Comparison of ENCODE assay signal across 2 cellular contexts in genomic region chr13:51814825-51815650, GRCh38.
TF ChIP-seq lines count a peak whose summit lies in the region.

No MANE protein-coding gene starts in this region.

TF ChIP-seq in GM12891, 5 proteins besides CTCF, POLR2A, EP300 and RAD21 (continued from another document):
- TF ChIP-seq POLR2AphosphoS5 (IDR thresholded peaks at IDR 0.05; ENCODE audit: low read depth, low read length), result no peak
- TF ChIP-seq SPI1 (IDR thresholded peaks at IDR 0.05; ENCODE audit: low read depth, low read length), result no peak

TF ChIP-seq in GM12878, 131 proteins besides CTCF, POLR2A, EP300 and RAD21 (continued from another document and continues in another):
- TF ChIP-seq PAX8 (IDR thresholded peaks at IDR 0.05) (no peak), YBX1 (IDR thresholded peaks at IDR 0.05) (no peak), POLR2AphosphoS2 (IDR thresholded peaks at IDR 0.05; ENCODE audit: low read depth, low read length) (no peak), ZSCAN29 (IDR thresholded peaks at IDR 0.05) (no peak), BHLHE40 (IDR thresholded peaks at IDR 0.05; ENCODE audit: borderline replicate concordance in 1 of 2, low read depth in 2 of 2, low read length in 1 of 2) (no peak), MYC (IDR thresholded peaks at IDR 0.05; ENCODE audit: insufficient read depth, insufficient read length, insufficient replicate concordance, low read length, severe bottlenecking) (no peak), NFXL1 (IDR thresholded peaks at IDR 0.05; ENCODE audit: borderline replicate concordance) (no peak), SMC3 (IDR thresholded peaks at IDR 0.05; ENCODE audit: borderline replicate concordance, low read length) (peak; percentile 84), IRF5 (IDR thresholded peaks at IDR 0.05; ENCODE audit: borderline replicate concordance) (no peak), MTA3 (IDR thresholded peaks at IDR 0.05; ENCODE audit: borderline replicate concordance, low read length) (no peak), EGR1 (IDR thresholded peaks at IDR 0.05; ENCODE audit: borderline replicate concordance in 1 of 2, low read depth in 2 of 2, low read length in 2 of 2) (no peak), ELK1 (IDR thresholded peaks at IDR 0.05; ENCODE audit: low read depth, low read length) (no peak), SUPT20H (IDR thresholded peaks at IDR 0.05; ENCODE audit: borderline replicate concordance, control insufficient read depth, low read depth, low read length) (no peak), FOXM1 (IDR thresholded peaks at IDR 0.05; ENCODE audit: low read depth, low read length) (no peak), HDGF (IDR thresholded peaks at IDR 0.05) (no peak), MTA2 (IDR thresholded peaks at IDR 0.05; ENCODE audit: low read depth) (no peak), RBBP5 (conservative IDR thresholded peaks at IDR 0.05) (no peak), ZBED1 (IDR thresholded peaks at IDR 0.05; ENCODE audit: borderline replicate concordance) (no peak), FOXK2 (IDR thresholded peaks at IDR 0.05) (no peak), HDAC2 (IDR thresholded peaks at IDR 0.05) (no peak), CREB1 (IDR thresholded peaks at IDR 0.05; ENCODE audit: low read depth) (no peak), YY1 (IDR thresholded peaks at IDR 0.05; ENCODE audit: low read depth, low read length) (peak; percentile 67; the same call in 1 of the 2 replicates), E4F1 (IDR thresholded peaks at IDR 0.05; ENCODE audit: borderline replicate concordance, partially characterized antibody) (no peak), RAD51 (IDR thresholded peaks at IDR 0.05) (no peak), EED (IDR thresholded peaks at IDR 0.05; ENCODE audit: low read depth) (no peak)
- TF ChIP-seq, protein P1, sequence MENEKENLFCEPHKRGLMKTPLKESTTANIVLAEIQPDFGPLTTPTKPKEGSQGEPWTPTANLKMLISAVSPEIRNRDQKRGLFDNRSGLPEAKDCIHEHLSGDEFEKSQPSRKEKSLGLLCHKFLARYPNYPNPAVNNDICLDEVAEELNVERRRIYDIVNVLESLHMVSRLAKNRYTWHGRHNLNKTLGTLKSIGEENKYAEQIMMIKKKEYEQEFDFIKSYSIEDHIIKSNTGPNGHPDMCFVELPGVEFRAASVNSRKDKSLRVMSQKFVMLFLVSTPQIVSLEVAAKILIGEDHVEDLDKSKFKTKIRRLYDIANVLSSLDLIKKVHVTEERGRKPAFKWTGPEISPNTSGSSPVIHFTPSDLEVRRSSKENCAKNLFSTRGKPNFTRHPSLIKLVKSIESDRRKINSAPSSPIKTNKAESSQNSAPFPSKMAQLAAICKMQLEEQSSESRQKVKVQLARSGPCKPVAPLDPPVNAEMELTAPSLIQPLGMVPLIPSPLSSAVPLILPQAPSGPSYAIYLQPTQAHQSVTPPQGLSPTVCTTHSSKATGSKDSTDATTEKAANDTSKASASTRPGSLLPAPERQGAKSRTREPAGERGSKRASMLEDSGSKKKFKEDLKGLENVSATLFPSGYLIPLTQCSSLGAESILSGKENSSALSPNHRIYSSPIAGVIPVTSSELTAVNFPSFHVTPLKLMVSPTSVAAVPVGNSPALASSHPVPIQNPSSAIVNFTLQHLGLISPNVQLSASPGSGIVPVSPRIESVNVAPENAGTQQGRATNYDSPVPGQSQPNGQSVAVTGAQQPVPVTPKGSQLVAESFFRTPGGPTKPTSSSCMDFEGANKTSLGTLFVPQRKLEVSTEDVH (IDR thresholded peaks at IDR 0.05; ENCODE audit: low read depth, partially characterized antibody), result no peak
- TF ChIP-seq, protein P2, sequence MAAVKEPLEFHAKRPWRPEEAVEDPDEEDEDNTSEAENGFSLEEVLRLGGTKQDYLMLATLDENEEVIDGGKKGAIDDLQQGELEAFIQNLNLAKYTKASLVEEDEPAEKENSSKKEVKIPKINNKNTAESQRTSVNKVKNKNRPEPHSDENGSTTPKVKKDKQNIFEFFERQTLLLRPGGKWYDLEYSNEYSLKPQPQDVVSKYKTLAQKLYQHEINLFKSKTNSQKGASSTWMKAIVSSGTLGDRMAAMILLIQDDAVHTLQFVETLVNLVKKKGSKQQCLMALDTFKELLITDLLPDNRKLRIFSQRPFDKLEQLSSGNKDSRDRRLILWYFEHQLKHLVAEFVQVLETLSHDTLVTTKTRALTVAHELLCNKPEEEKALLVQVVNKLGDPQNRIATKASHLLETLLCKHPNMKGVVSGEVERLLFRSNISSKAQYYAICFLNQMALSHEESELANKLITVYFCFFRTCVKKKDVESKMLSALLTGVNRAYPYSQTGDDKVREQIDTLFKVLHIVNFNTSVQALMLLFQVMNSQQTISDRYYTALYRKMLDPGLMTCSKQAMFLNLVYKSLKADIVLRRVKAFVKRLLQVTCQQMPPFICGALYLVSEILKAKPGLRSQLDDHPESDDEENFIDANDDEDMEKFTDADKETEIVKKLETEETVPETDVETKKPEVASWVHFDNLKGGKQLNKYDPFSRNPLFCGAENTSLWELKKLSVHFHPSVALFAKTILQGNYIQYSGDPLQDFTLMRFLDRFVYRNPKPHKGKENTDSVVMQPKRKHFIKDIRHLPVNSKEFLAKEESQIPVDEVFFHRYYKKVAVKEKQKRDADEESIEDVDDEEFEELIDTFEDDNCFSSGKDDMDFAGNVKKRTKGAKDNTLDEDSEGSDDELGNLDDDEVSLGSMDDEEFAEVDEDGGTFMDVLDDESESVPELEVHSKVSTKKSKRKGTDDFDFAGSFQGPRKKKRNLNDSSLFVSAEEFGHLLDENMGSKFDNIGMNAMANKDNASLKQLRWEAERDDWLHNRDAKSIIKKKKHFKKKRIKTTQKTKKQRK (IDR thresholded peaks at IDR 0.05; ENCODE audit: low read depth, low read length), result no peak
- TF ChIP-seq, protein P3, sequence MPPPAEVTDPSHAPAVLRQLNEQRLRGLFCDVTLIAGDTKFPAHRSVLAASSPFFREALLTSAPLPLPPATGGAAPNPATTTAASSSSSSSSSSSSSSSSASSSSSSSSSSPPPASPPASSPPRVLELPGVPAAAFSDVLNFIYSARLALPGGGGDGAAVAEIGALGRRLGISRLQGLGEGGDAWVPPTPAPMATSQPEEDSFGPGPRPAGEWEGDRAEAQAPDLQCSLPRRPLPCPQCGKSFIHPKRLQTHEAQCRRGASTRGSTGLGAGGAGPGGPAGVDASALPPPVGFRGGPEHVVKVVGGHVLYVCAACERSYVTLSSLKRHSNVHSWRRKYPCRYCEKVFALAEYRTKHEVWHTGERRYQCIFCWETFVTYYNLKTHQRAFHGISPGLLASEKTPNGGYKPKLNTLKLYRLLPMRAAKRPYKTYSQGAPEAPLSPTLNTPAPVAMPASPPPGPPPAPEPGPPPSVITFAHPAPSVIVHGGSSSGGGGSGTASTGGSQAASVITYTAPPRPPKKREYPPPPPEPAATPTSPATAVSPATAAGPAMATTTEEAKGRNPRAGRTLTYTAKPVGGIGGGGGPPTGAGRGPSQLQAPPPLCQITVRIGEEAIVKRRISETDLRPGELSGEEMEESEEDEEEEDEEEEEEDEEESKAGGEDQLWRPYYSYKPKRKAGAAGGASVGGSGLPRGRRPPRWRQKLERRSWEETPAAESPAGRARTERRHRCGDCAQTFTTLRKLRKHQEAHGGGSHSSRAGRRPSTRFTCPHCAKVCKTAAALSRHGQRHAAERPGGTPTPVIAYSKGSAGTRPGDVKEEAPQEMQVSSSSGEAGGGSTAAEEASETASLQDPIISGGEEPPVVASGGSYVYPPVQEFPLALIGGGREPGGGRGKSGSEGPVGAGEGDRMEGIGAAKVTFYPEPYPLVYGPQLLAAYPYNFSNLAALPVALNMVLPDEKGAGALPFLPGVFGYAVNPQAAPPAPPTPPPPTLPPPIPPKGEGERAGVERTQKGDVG (CRISPR knock-in tag; IDR thresholded peaks at IDR 0.05), result no peak
- TF ChIP-seq, protein P4, sequence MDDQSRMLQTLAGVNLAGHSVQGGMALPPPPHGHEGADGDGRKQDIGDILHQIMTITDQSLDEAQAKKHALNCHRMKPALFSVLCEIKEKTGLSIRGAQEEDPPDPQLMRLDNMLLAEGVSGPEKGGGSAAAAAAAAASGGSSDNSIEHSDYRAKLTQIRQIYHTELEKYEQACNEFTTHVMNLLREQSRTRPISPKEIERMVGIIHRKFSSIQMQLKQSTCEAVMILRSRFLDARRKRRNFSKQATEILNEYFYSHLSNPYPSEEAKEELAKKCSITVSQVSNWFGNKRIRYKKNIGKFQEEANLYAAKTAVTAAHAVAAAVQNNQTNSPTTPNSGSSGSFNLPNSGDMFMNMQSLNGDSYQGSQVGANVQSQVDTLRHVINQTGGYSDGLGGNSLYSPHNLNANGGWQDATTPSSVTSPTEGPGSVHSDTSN (IDR thresholded peaks at IDR 0.05; ENCODE audit: insufficient replicate concordance, low read depth, low read length), result no peak
- TF ChIP-seq, protein P5, sequence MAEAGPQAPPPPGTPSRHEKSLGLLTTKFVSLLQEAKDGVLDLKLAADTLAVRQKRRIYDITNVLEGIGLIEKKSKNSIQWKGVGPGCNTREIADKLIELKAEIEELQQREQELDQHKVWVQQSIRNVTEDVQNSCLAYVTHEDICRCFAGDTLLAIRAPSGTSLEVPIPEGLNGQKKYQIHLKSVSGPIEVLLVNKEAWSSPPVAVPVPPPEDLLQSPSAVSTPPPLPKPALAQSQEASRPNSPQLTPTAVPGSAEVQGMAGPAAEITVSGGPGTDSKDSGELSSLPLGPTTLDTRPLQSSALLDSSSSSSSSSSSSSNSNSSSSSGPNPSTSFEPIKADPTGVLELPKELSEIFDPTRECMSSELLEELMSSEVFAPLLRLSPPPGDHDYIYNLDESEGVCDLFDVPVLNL (IDR thresholded peaks at IDR 0.05; ENCODE audit: low read depth, low read length), result no peak
- TF ChIP-seq, protein P6, sequence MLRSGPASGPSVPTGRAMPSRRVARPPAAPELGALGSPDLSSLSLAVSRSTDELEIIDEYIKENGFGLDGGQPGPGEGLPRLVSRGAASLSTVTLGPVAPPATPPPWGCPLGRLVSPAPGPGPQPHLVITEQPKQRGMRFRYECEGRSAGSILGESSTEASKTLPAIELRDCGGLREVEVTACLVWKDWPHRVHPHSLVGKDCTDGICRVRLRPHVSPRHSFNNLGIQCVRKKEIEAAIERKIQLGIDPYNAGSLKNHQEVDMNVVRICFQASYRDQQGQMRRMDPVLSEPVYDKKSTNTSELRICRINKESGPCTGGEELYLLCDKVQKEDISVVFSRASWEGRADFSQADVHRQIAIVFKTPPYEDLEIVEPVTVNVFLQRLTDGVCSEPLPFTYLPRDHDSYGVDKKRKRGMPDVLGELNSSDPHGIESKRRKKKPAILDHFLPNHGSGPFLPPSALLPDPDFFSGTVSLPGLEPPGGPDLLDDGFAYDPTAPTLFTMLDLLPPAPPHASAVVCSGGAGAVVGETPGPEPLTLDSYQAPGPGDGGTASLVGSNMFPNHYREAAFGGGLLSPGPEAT (IDR thresholded peaks at IDR 0.05; ENCODE audit: low read depth), result peak; percentile 33; the same call in 1 of the 2 replicates
- TF ChIP-seq, protein P7, sequence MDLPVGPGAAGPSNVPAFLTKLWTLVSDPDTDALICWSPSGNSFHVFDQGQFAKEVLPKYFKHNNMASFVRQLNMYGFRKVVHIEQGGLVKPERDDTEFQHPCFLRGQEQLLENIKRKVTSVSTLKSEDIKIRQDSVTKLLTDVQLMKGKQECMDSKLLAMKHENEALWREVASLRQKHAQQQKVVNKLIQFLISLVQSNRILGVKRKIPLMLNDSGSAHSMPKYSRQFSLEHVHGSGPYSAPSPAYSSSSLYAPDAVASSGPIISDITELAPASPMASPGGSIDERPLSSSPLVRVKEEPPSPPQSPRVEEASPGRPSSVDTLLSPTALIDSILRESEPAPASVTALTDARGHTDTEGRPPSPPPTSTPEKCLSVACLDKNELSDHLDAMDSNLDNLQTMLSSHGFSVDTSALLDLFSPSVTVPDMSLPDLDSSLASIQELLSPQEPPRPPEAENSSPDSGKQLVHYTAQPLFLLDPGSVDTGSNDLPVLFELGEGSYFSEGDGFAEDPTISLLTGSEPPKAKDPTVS (IDR thresholded peaks at IDR 0.05; ENCODE audit: low read depth, low read length), result no peak
